Comparison of ENCODE assay signal across 20 cellular contexts in the genomic region with DNA sequence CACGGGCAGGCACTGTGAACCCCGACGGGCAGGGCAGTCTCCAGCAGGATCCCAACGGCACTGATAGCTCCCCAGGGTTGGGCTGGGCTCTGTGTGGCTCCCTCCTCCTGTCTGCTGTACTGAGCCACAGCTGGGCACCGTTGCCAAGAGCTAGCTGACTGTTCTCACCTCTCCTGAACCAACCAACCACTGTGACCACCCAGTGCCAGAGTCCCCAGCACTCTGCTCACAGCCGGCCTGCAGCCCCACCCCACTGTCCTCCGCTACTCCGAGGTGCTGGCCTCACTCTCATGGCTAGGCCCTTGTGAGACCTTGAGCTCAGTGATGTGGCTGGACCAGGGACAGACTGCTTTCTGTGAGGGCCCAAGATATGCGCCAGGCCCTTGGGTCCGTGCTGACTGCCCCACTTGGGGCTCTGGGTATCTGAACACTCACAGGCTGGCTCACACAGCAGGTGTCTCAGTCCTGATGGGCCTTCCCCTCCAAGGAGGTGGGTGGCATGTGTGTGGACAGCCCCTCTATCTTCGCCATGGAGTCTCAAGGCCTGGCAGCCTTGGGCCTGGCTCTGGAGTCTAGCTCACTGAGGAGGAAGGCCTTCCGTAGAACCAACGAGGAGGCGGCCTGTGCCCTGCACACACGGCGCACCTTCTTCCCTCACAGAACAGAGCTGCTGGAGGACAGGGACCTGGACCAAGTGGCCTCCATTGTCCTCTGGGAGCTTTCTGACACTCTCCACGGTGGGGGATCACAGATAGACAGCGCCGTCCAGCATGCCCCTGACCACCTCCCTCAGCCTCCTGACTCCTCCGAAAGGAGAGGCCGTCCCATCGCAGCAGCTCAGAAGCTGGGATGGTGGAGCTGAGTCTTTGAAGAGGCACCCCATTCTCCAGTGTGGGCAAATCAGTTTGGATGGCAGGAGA. TPM values are rescaled to one million over a fixed set of nuclear protein-coding genes. Genes with fewer than 3 reads are reported as not detected.
DNase-seq lines count a peak whose midpoint lies in the region; ATAC-seq, FAIRE-seq and TF ChIP-seq lines count a peak whose summit lies in the region.
"Had no signal": no experiment of that assay in that cellular context is flagged by ENCODE, and none has a peak within 500 bp of the region (broad histone marks: within the 10 kb centered on the region; RNA-seq: fewer than 3 reads in every experiment).

No MANE protein-coding gene starts in this region.

- no peaks in the 10 kb centered on the region for H3K9me3 ChIP-seq in K562 (replicated peaks; ENCODE audit: control insufficient read depth, insufficient read depth, low read depth, low read length)
- no peaks in the 10 kb centered on the region for H3K9me3 ChIP-seq in right atrium auricular region
- no peaks in the 10 kb centered on the region for H3K9me3 ChIP-seq in suprapubic skin
- H3K9me3 ChIP-seq: psoas muscle had no signal

- H3K27me3 ChIP-seq in K562 (ENCODE audit: control insufficient read depth in 2 of 2, insufficient read depth in 2 of 2, low read length in 2 of 2) (no peaks in the 10 kb centered on the region), right atrium auricular region (no peaks in the 10 kb centered on the region), suprapubic skin (no peaks in the 10 kb centered on the region), brain microvascular endothelial cell (replicated peaks) (no peaks in the 10 kb centered on the region)

- H2AFZ ChIP-seq in K562 (ENCODE audit: low read depth, low read length) = no peak overlapping the region

- 78% methylated on average over 22 of the region's 22 CpGs for WGBS in K562 (ENCODE audit: insufficient coverage, low coverage, missing lambda C conversion rate)
- WGBS in suprapubic skin = 89% methylated on average over 12 of the region's 22 CpGs

- peak overlapping the region in 1 of 2 experiments; percentile 47; a peak in 1 of 4 replicates for H3K9ac ChIP-seq in K562 (ENCODE audit: insufficient read depth in 1 of 2, low read depth in 2 of 2, low read length in 2 of 2)

- CTCF ChIA-PET in K562 (lab: Yijun Ruan, JAX; ENCODE audit: low intra/inter-chr PET ratio) = no interaction called here

- H4K20me1 ChIP-seq in K562 (replicated peaks; ENCODE audit: control insufficient read depth, insufficient read depth, low read length) = no peaks in the 10 kb centered on the region

- H3K4me1 ChIP-seq in K562 (replicated peaks in 1 of 2; ENCODE audit: control insufficient read depth in 2 of 2, insufficient read depth in 2 of 2, low read length in 2 of 2) = no peaks in the 10 kb centered on the region
- peaks cover 0 to 30% of the 10 kb centered on the region in 2 donors for H3K4me1 ChIP-seq in right atrium auricular region
- peaks cover 64% of the 10 kb centered on the region for H3K4me1 ChIP-seq in suprapubic skin
- H3K4me1 ChIP-seq: psoas muscle had no signal

- H3K79me2 ChIP-seq in K562 (ENCODE audit: control insufficient read depth, insufficient read depth, low read length) = no peaks in the 10 kb centered on the region

- no peak for TF ChIP-seq EP300 in K562 (IDR thresholded peaks at IDR 0.05; ENCODE audit: low read length)
- no peak for TF ChIP-seq EP300 in suprapubic skin (IDR thresholded peaks at IDR 0.05)

- no peaks in the 10 kb centered on the region for H3K9me1 ChIP-seq in K562 (ENCODE audit: control insufficient read depth, insufficient read depth, low read length)

- no peak for TF ChIP-seq POLR2A in K562 (conservative IDR thresholded peaks at IDR 0.05)
- no peak for TF ChIP-seq POLR2A in suprapubic skin (IDR thresholded peaks at IDR 0.05)

- intact Hi-C loops in K562 (cut with micrococcal nuclease) = no loop called here

- no peak for TF ChIP-seq RAD21 in K562 (CRISPR knock-in tag; conservative IDR thresholded peaks at IDR 0.05 in 1 of 2, IDR thresholded peaks at IDR 0.05 in 1 of 2)

- POLR2A ChIA-PET in K562 (lab: Yijun Ruan, JAX) = interaction anchor here (0.8 to 1.4 kb wide), 2 partner anchors 9 to 15 kb away, joined by 3 to 4 read pairs; no protein-coding TSS in a partner anchor

- BruUV-seq in K562 (replicated peaks; lab: Mats Ljungman, UMichigan) = no TSS peak

- no peak for TF ChIP-seq CTCF in GM13976 (IDR thresholded peaks at IDR 0.05; ENCODE audit: borderline replicate concordance, control extremely low read depth, extremely low read depth, insufficient read depth, missing control alignments)
- no peak for TF ChIP-seq CTCF in K562 (IDR thresholded peaks at IDR 0.05 in 2 of 3, conservative IDR thresholded peaks at IDR 0.05 in 1 of 3; ENCODE audit: insufficient read depth in 2 of 3, low read depth in 1 of 3, low read length in 3 of 3)
- no peak for TF ChIP-seq CTCF in right atrium auricular region (IDR thresholded peaks at IDR 0.05)
- no peak for TF ChIP-seq CTCF in suprapubic skin (IDR thresholded peaks at IDR 0.05)
- TF ChIP-seq CTCF in brain microvascular endothelial cell (IDR thresholded peaks at IDR 0.05; ENCODE audit: low read depth, low read length, missing control alignments) = no peak

- H3K4me3 ChIP-seq in K562 = no peak overlapping the region
- H3K4me3 ChIP-seq in right atrium auricular region = no peak overlapping the region
- no peak overlapping the region for H3K4me3 ChIP-seq in suprapubic skin
- no peak overlapping the region for H3K4me3 ChIP-seq in brain microvascular endothelial cell (ENCODE audit: low read depth, low read length)
- H3K4me3 ChIP-seq: psoas muscle, SK-N-MC had no signal

- H3K36me3 ChIP-seq in K562 (ENCODE audit: control insufficient read depth, insufficient read depth, low read length) (peaks cover 7% of the 10 kb centered on the region; the same call in 1 of the 3 replicates), right atrium auricular region (peaks cover 69% of the 10 kb centered on the region), suprapubic skin (peaks cover 84% of the 10 kb centered on the region), brain microvascular endothelial cell (replicated peaks) (peaks cover 7% of the 10 kb centered on the region)

- DNase-seq in GM13976 (ENCODE audit: low spot score) = peak; percentile 18
- DNase-seq in K562 (ENCODE audit: extremely low read depth in 1 of 4, low spot score in 3 of 4) = no peak
- DNase-seq in right atrium auricular region (ENCODE audit: low spot score) = no peak
- no peak for DNase-seq in suprapubic skin (ENCODE audit: low spot score in 2 of 2)
- no peak for DNase-seq in brain microvascular endothelial cell
- no peak for DNase-seq in NK-92 (lab: John Stamatoyannopoulos, UW; ENCODE audit: unreplicated experiment)
- DNase-seq in HUDEP-2 (lab: John Stamatoyannopoulos, UW; ENCODE audit: unreplicated experiment in 76 of 76) = no peak
- DNase-seq: activated CD8-positive, alpha-beta T cell treated with anti-CD3 and anti-CD28 coated beads for 36 hours; amniotic stem cell; hypothalamus; left colon; NCI-H1694; OCI-M1; psoas muscle; stimulated activated CD4-positive, alpha-beta T cell treated with anti-CD3 and anti-CD28 coated beads, Interleukin-15, amount 100 ng/mL, for 24 hours had no signal

- no peak for FAIRE-seq in K562 (lab: Jason Lieb, UNC)
- FAIRE-seq: colon had no signal

- no peak for ATAC-seq in K562
- ATAC-seq: activated CD8-positive, alpha-beta T cell treated with anti-CD3 and anti-CD28 coated beads for 36 hours; left colon; psoas muscle had no signal

- no peak overlapping the region for H3K4me2 ChIP-seq in K562 (ENCODE audit: insufficient read depth, low read length)

- H3K27ac ChIP-seq in K562 (ENCODE audit: extremely low read depth, low read depth, low read length) = no peak overlapping the region
- H3K27ac ChIP-seq in right atrium auricular region = peak overlapping the region; percentile 31 to 35
- peak overlapping the region; percentile 41 for H3K27ac ChIP-seq in suprapubic skin
- no peak overlapping the region for H3K27ac ChIP-seq in brain microvascular endothelial cell
- H3K27ac ChIP-seq: psoas muscle, SK-N-MC had no signal

- in situ Hi-C loops in GM13976 (cut with MboI; ENCODE audit: low sequenced_read_pairs, unreplicated experiment) = no loop called here
- in situ Hi-C loops in K562 (cut with MboI) = no loop called here
- in situ Hi-C loops in brain microvascular endothelial cell (cut with HindIII; ENCODE audit: low pct_ligation_motif_present, low sequenced_read_pairs) = no loop called here

TF ChIP-seq in K562, 482 proteins besides CTCF, POLR2A, EP300 and RAD21 (continues in another document):
- 0 out of 2 replicates have a peak, but pooled peaks have one; percentile 5 for TF ChIP-seq POLR2G (IDR thresholded peaks at IDR 0.05; ENCODE audit: low read depth, low read length)
- TF ChIP-seq ERF (CRISPR knock-in tag; IDR thresholded peaks at IDR 0.05) = no peak
- no peak for TF ChIP-seq ZNF282 (CRISPR knock-in tag; IDR thresholded peaks at IDR 0.05)

RNA-seq across cellular contexts. Expression of gene TCP11, which starts 53.5 kb away (rescaled TPM):
- not detected in 2 replicates for total RNA-seq in K562 (2011; cell fraction: chromatin; rRNA removed; ENCODE audit: low replicate concordance)
- total RNA-seq in K562 (2011; cell fraction: nucleolus; rRNA removed) = not detected in 2 replicates
- not detected in 2 replicates for total RNA-seq in K562 (2011; cell fraction: nucleoplasm; rRNA removed)
- total RNA-seq in K562 (2014; rRNA removed) (not detected in 2 replicates), K562 (2014; rRNA removed; fragmentation: Illumina TruSeq; extraction: Trizol) (not detected in 2 replicates), K562 (2015; rRNA removed; fragmentation: Illumina TruSeq; extraction: Trizol) (not detected in 2 replicates), K562 (2021) (not detected in 2 replicates), right atrium auricular region (not detected), suprapubic skin (1 to 10 TPM in 1 of 4 donors, not detected in 3; 4.2 TPM)
- polyA plus RNA-seq in K562 (2011; rRNA removed) (not detected in 2 replicates), K562 (2014; fragmentation: Illumina TruSeq; extraction: Trizol) (not detected in 2 replicates), K562 (2014; fragmentation: Nextera tagmentation; extraction: Ambion mirVana) (not detected), K562 (2014; rRNA removed) (not detected in 2 replicates)
- polyA plus RNA-seq in K562 (2011; cell fraction: cytosol; rRNA removed) = 0.15 TPM in 1 of 2 replicates, not detected in the other
- polyA plus RNA-seq in K562 (2011; cell fraction: nucleus; rRNA removed) = not detected in 2 replicates
- not detected in 2 replicates for polyA plus RNA-seq in K562 (2012)
- polyA minus RNA-seq in K562 (2011; rRNA and poly(A)+ RNA removed) = 0.18 TPM in 1 of 2 replicates, not detected in the other
- polyA minus RNA-seq in K562 (2011; cell fraction: cytosol; rRNA and poly(A)+ RNA removed) = not detected in 2 replicates
- not detected in 2 replicates for polyA minus RNA-seq in K562 (2011; cell fraction: nucleus; rRNA and poly(A)+ RNA removed)
- total RNA-seq: activated CD8-positive, alpha-beta T cell treated with anti-CD3 and anti-CD28 coated beads for 36 hours; left colon; myocyte; NCI-H460; psoas muscle had no signal
- polyA plus RNA-seq: CD14-positive monocyte had no signal

Comparison
In these comparisons a context has a peak if more than half of its experiments do, and no peak if none do; other contexts are left out.
1. H3K27ac ChIP-seq: peak in right atrium auricular region (2 of 2) and suprapubic skin (single experiment); none in K562 (single experiment) and brain microvascular endothelial cell (single experiment).